ENCODE assay signal across 17 cellular contexts in genomic region chr15:45116482-45117326, GRCh38. TPM values are rescaled to one million over a fixed set of nuclear protein-coding genes. Genes with fewer than 3 reads are reported as not detected.
DNase-seq lines count a peak whose midpoint lies in the region; ATAC-seq, FAIRE-seq and TF ChIP-seq lines count a peak whose summit lies in the region.
"Had no signal": no experiment of that assay in that cellular context is flagged by ENCODE, and none has a peak within 500 bp of the region (broad histone marks: within the 10 kb centered on the region; RNA-seq: fewer than 3 reads in every experiment).

No MANE protein-coding gene starts in this region.

- H3K4me1 ChIP-seq in keratinocyte (ENCODE audit: control insufficient read depth, extremely low read depth, insufficient read depth, low read length) (peaks cover 15% of the 10 kb centered on the region), sigmoid colon (peaks cover 0 to 43% (median 34%) of the 10 kb centered on the region in 4 donors)

- H3K36me3 Mint-ChIP-seq in activated CD8-positive, alpha-beta T cell treated with anti-CD3 and anti-CD28 coated beads for 36 hours (ENCODE audit: low read depth) = no peaks in the 10 kb centered on the region
- no peaks in the 10 kb centered on the region for H3K36me3 Mint-ChIP-seq in activated CD8-positive, alpha-beta T cell treated with anti-CD3 and anti-CD28 coated beads, Interleukin-2, amount 10 ng/mL, durations not matched to agents 7 days and 5 days (ENCODE audit: low read depth)
- no peaks in the 10 kb centered on the region for H3K36me3 Mint-ChIP-seq in WTC11
- H3K36me3 Mint-ChIP-seq: activated naive CD4-positive, alpha-beta T cell treated with anti-CD3 and anti-CD28 coated beads, Interleukin-2, amount 10 ng/mL, durations not matched to agents 7 days and 5 days had no signal

- POLR2A ChIA-PET in activated CD8-positive, alpha-beta T cell treated with anti-CD3 and anti-CD28 coated beads for 36 hours (lab: Charles Lee) = interaction anchor here (0.6 kb wide), 1 partner anchor 36 kb away, joined by 3 read pairs; no protein-coding TSS in a partner anchor
- POLR2A ChIA-PET in activated CD8-positive, alpha-beta T cell treated with anti-CD3 and anti-CD28 coated beads, Interleukin-2, amount 10 ng/mL, durations not matched to agents 7 days and 5 days (lab: Charles Lee) = no interaction called here
- POLR2A ChIA-PET in WTC11 (lab: Charles Lee) = interaction anchor here (1.3 kb wide), 1 partner anchor 19 kb away, joined by 5 read pairs; no protein-coding TSS in a partner anchor

- intact Hi-C loops in activated CD8-positive, alpha-beta T cell treated with anti-CD3 and anti-CD28 coated beads for 36 hours (cut with micrococcal nuclease) = no loop called here
- intact Hi-C loops in sigmoid colon (cut with DNase I) = no loop called here

- H3K4me3 Mint-ChIP-seq in activated CD8-positive, alpha-beta T cell treated with anti-CD3 and anti-CD28 coated beads for 36 hours = peak overlapping the region; percentile 17
- no peak overlapping the region for H3K4me3 Mint-ChIP-seq in activated CD8-positive, alpha-beta T cell treated with anti-CD3 and anti-CD28 coated beads, Interleukin-2, amount 10 ng/mL, durations not matched to agents 7 days and 5 days
- H3K4me3 Mint-ChIP-seq in WTC11 = peak overlapping the region; percentile 64
- H3K4me3 Mint-ChIP-seq: activated naive CD4-positive, alpha-beta T cell treated with anti-CD3 and anti-CD28 coated beads, Interleukin-2, amount 10 ng/mL, durations not matched to agents 7 days and 5 days; neural crest cell had no signal

- 13 to 39% methylated on average over 66 of the region's 66 CpGs for WGBS in sigmoid colon, 2 donors

- no peak for TF ChIP-seq EP300 in sigmoid colon (IDR thresholded peaks at IDR 0.05)

- H3K9me1 ChIP-seq in keratinocyte (ENCODE audit: control insufficient read depth, extremely low read depth, insufficient read depth, low read length) = no peaks in the 10 kb centered on the region

- dilution Hi-C loops in keratinocyte (cut with MboI; ENCODE audit: extremely low pct_ligation_motif_present, low sequenced_read_pairs) = no loop called here

- no peak overlapping the region for H3K4me3 ChIP-seq in keratinocyte (ENCODE audit: control insufficient read depth in 2 of 3, extremely low read depth in 1 of 3, insufficient read depth in 2 of 3, low read depth in 1 of 3, low read length in 3 of 3)
- peak overlapping the region in 3 of 4 donors; percentile 9 to 37 (median 14) for H3K4me3 ChIP-seq in sigmoid colon

- H3K9me3 ChIP-seq in keratinocyte (ENCODE audit: control insufficient read depth, low read depth, low read length) = no peaks in the 10 kb centered on the region
- H3K9me3 ChIP-seq in sigmoid colon = no peaks in the 10 kb centered on the region
- H3K9me3 ChIP-seq: transverse colon had no signal

- no peak overlapping the region for H3K9ac ChIP-seq in keratinocyte (ENCODE audit: control insufficient read depth, extremely low read depth, insufficient read depth, low read length)

- no peak for ATAC-seq in activated CD8-positive, alpha-beta T cell treated with anti-CD3 and anti-CD28 coated beads for 36 hours
- ATAC-seq in activated CD8-positive, alpha-beta T cell treated with anti-CD3 and anti-CD28 coated beads, Interleukin-2, amount 10 ng/mL, durations not matched to agents 7 days and 5 days = no peak
- ATAC-seq in WTC11 (no peak), GM21360 (IDR thresholded peaks at IDR 0.05; ENCODE audit: unreplicated experiment) (no peak)

- H2AFZ ChIP-seq in keratinocyte (ENCODE audit: control insufficient read depth, low read length) = no peak overlapping the region

- H3K36me3 ChIP-seq in keratinocyte (ENCODE audit: control insufficient read depth in 2 of 2, extremely low read depth in 1 of 2, insufficient read depth in 2 of 2, low read length in 2 of 2) (peaks cover 0 to 3% of the 10 kb centered on the region in 2 experiments), sigmoid colon (no peaks in the 10 kb centered on the region)
- H3K36me3 ChIP-seq: transverse colon had no signal

- no peak for TF ChIP-seq CTCF in activated CD8-positive, alpha-beta T cell treated with anti-CD3 and anti-CD28 coated beads for 36 hours (IDR thresholded peaks at IDR 0.05)
- TF ChIP-seq CTCF in WTC11 (IDR thresholded peaks at IDR 0.05) (no peak), keratinocyte (optimal IDR thresholded peaks at IDR 0.05 in 1 of 3, IDR thresholded peaks at IDR 0.05 in 1 of 3, conservative IDR thresholded peaks at IDR 0.05 in 1 of 3; ENCODE audit: extremely low read depth in 1 of 3, insufficient read depth in 2 of 3, low read length in 3 of 3) (peak in 1 of 3 experiments; percentile 24), sigmoid colon (IDR thresholded peaks at IDR 0.05) (no peak)

- FAIRE-seq in keratinocyte (lab: Jason Lieb, UNC) = no peak
- FAIRE-seq: A204.1, colon, D721Med, small intestine had no signal

- H3K27ac ChIP-seq in keratinocyte (ENCODE audit: control insufficient read depth, insufficient read depth, low read length) (no peak overlapping the region), sigmoid colon (no peak overlapping the region)
- H3K27ac ChIP-seq: transverse colon had no signal

- no peaks in the 10 kb centered on the region for H3K79me2 ChIP-seq in keratinocyte (ENCODE audit: control insufficient read depth, insufficient read depth, low read length)

- no peak overlapping the region for H3K27ac Mint-ChIP-seq in activated CD8-positive, alpha-beta T cell treated with anti-CD3 and anti-CD28 coated beads for 36 hours
- no peak overlapping the region for H3K27ac Mint-ChIP-seq in activated CD8-positive, alpha-beta T cell treated with anti-CD3 and anti-CD28 coated beads, Interleukin-2, amount 10 ng/mL, durations not matched to agents 7 days and 5 days
- H3K27ac Mint-ChIP-seq in WTC11 = no peak overlapping the region
- H3K27ac Mint-ChIP-seq: activated naive CD4-positive, alpha-beta T cell treated with anti-CD3 and anti-CD28 coated beads, Interleukin-2, amount 10 ng/mL, durations not matched to agents 7 days and 5 days had no signal

- peaks cover 62% of the 10 kb centered on the region for H3K27me3 ChIP-seq in keratinocyte (ENCODE audit: control insufficient read depth, extremely low read depth, insufficient read depth, low read length)
- H3K27me3 ChIP-seq in sigmoid colon = peaks cover 54 to 90% (median 71%) of the 10 kb centered on the region in 3 donors

- CTCF ChIA-PET in activated CD8-positive, alpha-beta T cell treated with anti-CD3 and anti-CD28 coated beads for 36 hours (lab: Charles Lee) = interaction anchor here (1.0 to 3.9 kb wide), 5 partner anchors 9 to 23 kb away, joined by 3 to 48 read pairs (median 3); partner anchors contain the start of genes DUOX1 and DUOXA1
- CTCF ChIA-PET in activated CD8-positive, alpha-beta T cell treated with anti-CD3 and anti-CD28 coated beads, Interleukin-2, amount 10 ng/mL, durations not matched to agents 7 days and 5 days (lab: Charles Lee) = no interaction called here
- CTCF ChIA-PET in WTC11 (lab: Charles Lee) = interaction anchor here (0.5 to 8.3 kb wide), 4 partner anchors 10 to 81 kb away, joined by 3 to 231 read pairs (median 5); partner anchors contain the start of genes DUOX1 and DUOXA1

- no peak for DNase-seq in activated CD8-positive, alpha-beta T cell treated with anti-CD3 and anti-CD28 coated beads for 36 hours
- DNase-seq in activated CD8-positive, alpha-beta T cell treated with anti-CD3 and anti-CD28 coated beads, Interleukin-2, amount 10 ng/mL, durations not matched to agents 7 days and 5 days = no peak
- DNase-seq in WTC11 (ENCODE audit: low spot score) (peak; percentile 39), keratinocyte (ENCODE audit: low read depth, low spot score) (no peak), sigmoid colon (no peak), NCI-H774 (lab: John Stamatoyannopoulos, UW) (no peak), NCI-H1930 (lab: John Stamatoyannopoulos, UW) (no peak)
- DNase-seq: activated naive CD4-positive, alpha-beta T cell treated with anti-CD3 and anti-CD28 coated beads, Interleukin-2, amount 10 ng/mL, durations not matched to agents 7 days and 5 days; MV-4-11; small intestine; T-helper 9 cell; transverse colon had no signal

- no peak for TF ChIP-seq POLR2A in sigmoid colon (IDR thresholded peaks at IDR 0.05)

- H4K20me1 ChIP-seq in keratinocyte (ENCODE audit: control insufficient read depth, extremely low read depth, insufficient read depth, low read length) = peaks cover 5% of the 10 kb centered on the region

- H3K9me3 Mint-ChIP-seq in activated CD8-positive, alpha-beta T cell treated with anti-CD3 and anti-CD28 coated beads for 36 hours = no peaks in the 10 kb centered on the region
- no peaks in the 10 kb centered on the region for H3K9me3 Mint-ChIP-seq in activated CD8-positive, alpha-beta T cell treated with anti-CD3 and anti-CD28 coated beads, Interleukin-2, amount 10 ng/mL, durations not matched to agents 7 days and 5 days (ENCODE audit: insufficient read depth)
- H3K9me3 Mint-ChIP-seq in WTC11 = no peaks in the 10 kb centered on the region
- H3K9me3 Mint-ChIP-seq: activated naive CD4-positive, alpha-beta T cell treated with anti-CD3 and anti-CD28 coated beads, Interleukin-2, amount 10 ng/mL, durations not matched to agents 7 days and 5 days had no signal

- peak overlapping the region; percentile 5 for H3K4me2 ChIP-seq in keratinocyte (ENCODE audit: control insufficient read depth, extremely low read depth, insufficient read depth, low read depth, low read length)

- H3K4me1 Mint-ChIP-seq in activated CD8-positive, alpha-beta T cell treated with anti-CD3 and anti-CD28 coated beads for 36 hours (ENCODE audit: low read depth) = peaks cover 44% of the 10 kb centered on the region
- H3K4me1 Mint-ChIP-seq in activated CD8-positive, alpha-beta T cell treated with anti-CD3 and anti-CD28 coated beads, Interleukin-2, amount 10 ng/mL, durations not matched to agents 7 days and 5 days (ENCODE audit: low read depth) = peaks cover 32% of the 10 kb centered on the region
- H3K4me1 Mint-ChIP-seq in WTC11 = peaks cover 41% of the 10 kb centered on the region

- peaks cover 68% of the 10 kb centered on the region for H3K27me3 Mint-ChIP-seq in activated CD8-positive, alpha-beta T cell treated with anti-CD3 and anti-CD28 coated beads for 36 hours
- H3K27me3 Mint-ChIP-seq in activated CD8-positive, alpha-beta T cell treated with anti-CD3 and anti-CD28 coated beads, Interleukin-2, amount 10 ng/mL, durations not matched to agents 7 days and 5 days (ENCODE audit: low read depth) = peaks cover 75% of the 10 kb centered on the region
- peaks cover 97% of the 10 kb centered on the region for H3K27me3 Mint-ChIP-seq in WTC11 (ENCODE audit: low read depth)

RNA-seq across cellular contexts. Expression of gene DUOXA2, which starts 2.6 kb away (rescaled TPM):
- not detected for total RNA-seq in activated CD8-positive, alpha-beta T cell treated with anti-CD3 and anti-CD28 coated beads for 36 hours
- total RNA-seq in activated CD8-positive, alpha-beta T cell treated with anti-CD3 and anti-CD28 coated beads, Interleukin-2, amount 10 ng/mL, durations not matched to agents 7 days and 5 days = not detected
- 0.11 TPM in 1 of 3 replicates, not detected in the others for total RNA-seq in WTC11 (2021)
- not detected in 3 replicates for polyA plus RNA-seq in keratinocyte
- polyA plus RNA-seq in keratinocyte (2011; ENCODE audit: low read depth) = not detected
- polyA plus RNA-seq in keratinocyte (2011; cell fraction: cytosol; rRNA removed) = not detected in 2 replicates
- not detected in 2 replicates for polyA plus RNA-seq in keratinocyte (2011; cell fraction: nucleus; rRNA removed)
- 0.19 and 0.78 TPM in 2 replicates for polyA plus RNA-seq in keratinocyte (2012; ENCODE audit: low replicate concordance)
- polyA minus RNA-seq in keratinocyte = not detected in 3 replicates
- not detected for polyA minus RNA-seq in keratinocyte (2011; cell fraction: cytosol; rRNA and poly(A)+ RNA removed)
- polyA minus RNA-seq in keratinocyte (2011; cell fraction: nucleus; rRNA and poly(A)+ RNA removed) = not detected in 2 replicates
- under 1 TPM in 1 of 4 donors, not detected in 3; 0.28 TPM for total RNA-seq in sigmoid colon
- 100 to 1,000 TPM in 1 of 3 donors, 1 to 10 TPM in 1, not detected in 1; 1.4 to 117 TPM for polyA plus RNA-seq in sigmoid colon
- total RNA-seq: neural crest cell had no signal

RNA-seq across cellular contexts. Expression of gene DUOX2, which starts 2.7 kb away (rescaled TPM):
- under 1 TPM; 0.05 to 0.18 TPM for total RNA-seq in activated CD8-positive, alpha-beta T cell treated with anti-CD3 and anti-CD28 coated beads for 36 hours
- total RNA-seq in activated CD8-positive, alpha-beta T cell treated with anti-CD3 and anti-CD28 coated beads, Interleukin-2, amount 10 ng/mL, durations not matched to agents 7 days and 5 days = not detected
- total RNA-seq in WTC11 (2021) (0.13 to 0.27 TPM (median 0.14 TPM) in 3 replicates), sigmoid colon (under 1 TPM; 0.14 to 0.83 (median 0.44) TPM)
- polyA plus RNA-seq in keratinocyte (0.31 to 0.75 TPM (median 0.31 TPM) in 3 replicates), sigmoid colon (100 to 1,000 TPM in 1 of 3 donors, under 1 TPM in 2; 0.60 to 125 (median 0.92) TPM)
- polyA plus RNA-seq in keratinocyte (2011; ENCODE audit: low read depth) = 2.3 TPM
- polyA plus RNA-seq in keratinocyte (2011; cell fraction: cytosol; rRNA removed) = 0.18 TPM in 2 replicates
- polyA plus RNA-seq in keratinocyte (2011; cell fraction: nucleus; rRNA removed) = 3.1 and 4.8 TPM in 2 replicates
- polyA plus RNA-seq in keratinocyte (2012; ENCODE audit: low replicate concordance) = 0.22 and 3.1 TPM in 2 replicates
- 0.49 to 1.8 TPM (median 0.80 TPM) in 3 replicates for polyA minus RNA-seq in keratinocyte
- 0.38 TPM for polyA minus RNA-seq in keratinocyte (2011; cell fraction: cytosol; rRNA and poly(A)+ RNA removed)
- 1.3 and 2.2 TPM in 2 replicates for polyA minus RNA-seq in keratinocyte (2011; cell fraction: nucleus; rRNA and poly(A)+ RNA removed)

RNA-seq across cellular contexts. Expression of gene DUOXA1, which starts 13.0 kb away (rescaled TPM):
- not detected for total RNA-seq in activated CD8-positive, alpha-beta T cell treated with anti-CD3 and anti-CD28 coated beads for 36 hours
- not detected for total RNA-seq in activated CD8-positive, alpha-beta T cell treated with anti-CD3 and anti-CD28 coated beads, Interleukin-2, amount 10 ng/mL, durations not matched to agents 7 days and 5 days
- total RNA-seq in WTC11 (2021) (0.09 to 0.62 TPM (median 0.50 TPM) in 3 replicates), sigmoid colon (1 to 10 TPM in 2 of 4 donors, under 1 TPM in 2; 0.36 to 3.1 (median 1.3) TPM)
- polyA plus RNA-seq in keratinocyte (14.1 to 37.2 TPM (median 15.1 TPM) in 3 replicates), sigmoid colon (1 to 10 TPM in 1 of 3 donors, not detected in 2; 1.7 TPM)
- 31.6 TPM for polyA plus RNA-seq in keratinocyte (2011; ENCODE audit: low read depth)
- polyA plus RNA-seq in keratinocyte (2011; cell fraction: cytosol; rRNA removed) = 10.0 and 11.2 TPM in 2 replicates
- polyA plus RNA-seq in keratinocyte (2011; cell fraction: nucleus; rRNA removed) = 83.6 and 94.1 TPM in 2 replicates
- 12.9 and 111 TPM in 2 replicates for polyA plus RNA-seq in keratinocyte (2012; ENCODE audit: low replicate concordance)
- polyA minus RNA-seq in keratinocyte = 26.4 to 62.0 TPM (median 42.9 TPM) in 3 replicates
- polyA minus RNA-seq in keratinocyte (2011; cell fraction: cytosol; rRNA and poly(A)+ RNA removed) = 23.8 TPM
- 36.1 and 44.3 TPM in 2 replicates for polyA minus RNA-seq in keratinocyte (2011; cell fraction: nucleus; rRNA and poly(A)+ RNA removed)
- total RNA-seq: neural crest cell had no signal

RNA-seq across cellular contexts. Expression of gene DUOX1, which starts 13.1 kb away (rescaled TPM):
- total RNA-seq in activated CD8-positive, alpha-beta T cell treated with anti-CD3 and anti-CD28 coated beads for 36 hours = not detected
- total RNA-seq in activated CD8-positive, alpha-beta T cell treated with anti-CD3 and anti-CD28 coated beads, Interleukin-2, amount 10 ng/mL, durations not matched to agents 7 days and 5 days = not detected
- total RNA-seq in WTC11 (2021) (1.3 to 2.1 TPM (median 1.3 TPM) in 3 replicates), sigmoid colon (1 to 10 TPM in 1 of 4 donors, under 1 TPM in 2, not detected in 1; under 0.01 to 1.7 (median 0.27) TPM)
- polyA plus RNA-seq in keratinocyte (13.6 to 32.5 TPM (median 16.3 TPM) in 3 replicates), sigmoid colon (1 to 10 TPM in 1 of 3 donors, not detected in 2; 1.3 TPM)
- polyA plus RNA-seq in keratinocyte (2011; ENCODE audit: low read depth) = 28.6 TPM
- 5.0 and 5.6 TPM in 2 replicates for polyA plus RNA-seq in keratinocyte (2011; cell fraction: cytosol; rRNA removed)
- 99.6 and 112 TPM in 2 replicates for polyA plus RNA-seq in keratinocyte (2011; cell fraction: nucleus; rRNA removed)
- polyA plus RNA-seq in keratinocyte (2012; ENCODE audit: low replicate concordance) = 24.7 and 76.3 TPM in 2 replicates
- polyA minus RNA-seq in keratinocyte = 53.5 to 83.7 TPM (median 55.5 TPM) in 3 replicates
- polyA minus RNA-seq in keratinocyte (2011; cell fraction: cytosol; rRNA and poly(A)+ RNA removed) = 10.7 TPM
- 81.7 and 91.0 TPM in 2 replicates for polyA minus RNA-seq in keratinocyte (2011; cell fraction: nucleus; rRNA and poly(A)+ RNA removed)
- total RNA-seq: neural crest cell had no signal

Comparison
In these comparisons a context has a peak if more than half of its experiments do, and no peak if none do; other contexts are left out.
1. H3K4me3 ChIP-seq: peak in sigmoid colon (3 of 4); none in keratinocyte (0 of 3).